ENCODE assay signal across 19 cellular contexts in the genomic region with DNA sequence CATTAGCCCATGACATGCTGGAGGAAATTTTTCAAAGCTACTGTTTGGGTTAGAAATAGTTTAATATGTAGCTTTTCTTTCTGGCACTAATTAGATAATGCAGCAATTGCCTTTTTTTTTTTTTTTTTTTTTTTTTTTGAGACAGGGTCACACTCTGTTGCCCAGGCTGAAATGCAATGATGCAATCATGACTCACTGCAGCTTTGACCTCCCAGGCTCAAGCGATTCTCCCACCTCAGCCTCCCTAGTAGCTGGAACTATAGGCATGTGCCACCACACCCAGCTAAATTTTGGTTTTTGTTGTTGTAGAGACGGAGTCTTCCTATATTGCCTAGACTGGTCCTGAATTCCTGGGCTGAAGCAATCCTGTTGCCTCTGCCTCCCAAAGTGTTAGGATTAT.
"Had no signal": no experiment of that assay in that cellular context is flagged by ENCODE, and none has a peak within 500 bp of the region (broad histone marks: within the 10 kb centered on the region; RNA-seq: fewer than 3 reads in every experiment).

No MANE protein-coding gene starts in this region.

- H3K4me1 ChIP-seq: esophagus squamous epithelium, sigmoid colon, tibial nerve had no signal

- H3K27ac Mint-ChIP-seq: activated naive CD8-positive, alpha-beta T cell treated with anti-CD3 and anti-CD28 coated beads, Interleukin-2, amount 50 U/mL, for 24 hours; activated T-helper 17 cell treated with anti-CD3 and anti-CD28 coated beads, Interleukin-2, amount 50 U/mL, for 72 hours; immature natural killer cell; stimulated activated naive B cell treated with anti-CD40 and anti-IgM and Interleukin-4, amounts not matched to agents 10 μg/mL and 1 μg/mL and 100 μg/mL, for 72 hours had no signal

- H3K4me1 Mint-ChIP-seq: activated T-helper 17 cell treated with anti-CD3 and anti-CD28 coated beads, Interleukin-2, amount 50 U/mL, for 72 hours had no signal

- H3K4me3 Mint-ChIP-seq: activated naive CD8-positive, alpha-beta T cell treated with anti-CD3 and anti-CD28 coated beads, Interleukin-2, amount 50 U/mL, for 24 hours; activated T-helper 17 cell treated with anti-CD3 and anti-CD28 coated beads, Interleukin-2, amount 50 U/mL, for 72 hours; immature natural killer cell had no signal

- H3K27ac ChIP-seq: esophagus squamous epithelium, ovary, sigmoid colon, tibial nerve had no signal

- H3K9me3 Mint-ChIP-seq: activated T-helper 17 cell treated with anti-CD3 and anti-CD28 coated beads, Interleukin-2, amount 50 U/mL, for 72 hours had no signal

- ATAC-seq: activated naive CD8-positive, alpha-beta T cell treated with anti-CD3 and anti-CD28 coated beads, Interleukin-2, amount 50 U/mL, for 24 hours; activated T-helper 17 cell treated with anti-CD3 and anti-CD28 coated beads, Interleukin-2, amount 50 U/mL, for 72 hours; left colon had no signal

- H3K4me3 ChIP-seq: esophagus squamous epithelium, ovary, sigmoid colon, tibial nerve had no signal

- H3K27me3 ChIP-seq: esophagus squamous epithelium, ovary, sigmoid colon, tibial nerve had no signal

- DNase-seq: activated CD4-positive, alpha-beta T cell treated with anti-CD3 and anti-CD28 coated beads, Interleukin-2, amount 50 U/mL, for 1 hour; activated CD8-positive, alpha-beta memory T cell treated with anti-CD3 and anti-CD28 coated beads for 24 hours; activated naive CD4-positive, alpha-beta T cell treated with Interleukin-2 at 50 U/mL for 16 hours; activated naive CD8-positive, alpha-beta T cell treated with anti-CD3 and anti-CD28 coated beads, Interleukin-2, amount 50 U/mL, for 24 hours; aorta; cortex of kidney; effector CD4-positive, alpha-beta T cell; esophagus squamous epithelium; immature natural killer cell; left colon; mammary epithelial cell; naive B cell; ovary; sigmoid colon; stimulated activated CD4-positive, alpha-beta T cell treated with anti-CD3 and anti-CD28 coated beads, Interleukin-2, amount 100 ng/mL, for 24 hours; stimulated activated naive B cell treated with anti-CD40 and anti-IgM and Interleukin-4, amounts not matched to agents 10 μg/mL and 1 μg/mL and 100 μg/mL, for 72 hours; T-helper 2 cell had no signal

- H3K27me3 Mint-ChIP-seq: activated naive CD8-positive, alpha-beta T cell treated with anti-CD3 and anti-CD28 coated beads, Interleukin-2, amount 50 U/mL, for 24 hours; activated T-helper 17 cell treated with anti-CD3 and anti-CD28 coated beads, Interleukin-2, amount 50 U/mL, for 72 hours; naive B cell; stimulated activated naive B cell treated with anti-CD40 and anti-IgM and Interleukin-4, amounts not matched to agents 10 μg/mL and 1 μg/mL and 100 μg/mL, for 72 hours had no signal
